ENCODE assay signal across 9 cellular contexts in the genomic region with DNA sequence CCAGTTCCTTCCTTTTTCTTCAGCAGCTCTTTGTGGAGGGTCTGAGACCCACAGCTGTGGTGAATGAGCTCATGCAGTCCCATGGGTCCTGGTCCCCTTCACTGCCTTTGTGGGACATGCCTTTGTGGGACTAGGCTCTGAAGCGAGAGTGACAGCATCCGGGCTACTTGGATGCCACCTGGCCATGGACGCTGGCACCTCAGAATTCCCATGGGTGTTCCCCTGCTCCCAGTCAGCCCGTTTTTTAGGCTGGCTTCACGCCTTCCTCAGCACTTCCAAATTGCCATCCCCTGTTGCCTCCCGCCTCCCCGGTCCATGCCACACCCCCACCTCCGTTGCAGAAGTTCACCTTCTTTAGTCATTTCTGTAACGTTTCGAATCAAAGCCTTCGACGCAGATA. TPM values are rescaled to one million over a fixed set of nuclear protein-coding genes. Genes with fewer than 3 reads are reported as not detected.
DNase-seq lines count a peak whose midpoint lies in the region; ATAC-seq and TF ChIP-seq lines count a peak whose summit lies in the region.
"Had no signal": no experiment of that assay in that cellular context is flagged by ENCODE, and none has a peak within 500 bp of the region (broad histone marks: within the 10 kb centered on the region; RNA-seq: fewer than 3 reads in every experiment).

No MANE protein-coding gene starts in this region.

- H3K27me3 ChIP-seq in dorsolateral prefrontal cortex (no peaks in the 10 kb centered on the region), stomach (no peaks in the 10 kb centered on the region)
- H3K27me3 ChIP-seq: cardiac muscle cell had no signal

- TF ChIP-seq CTCF in dorsolateral prefrontal cortex (IDR thresholded peaks at IDR 0.05 in 54 of 56, conservative IDR thresholded peaks at IDR 0.05 in 2 of 56; ENCODE audit: low read depth in 1 of 56, partially characterized antibody in 56 of 56), result no peak
- no peak for TF ChIP-seq CTCF in stomach (IDR thresholded peaks at IDR 0.05)
- no peak for TF ChIP-seq CTCF in foreskin fibroblast (IDR thresholded peaks at IDR 0.05; ENCODE audit: low read depth, low read length)

- peaks cover 0 to 29% (median 17%) of the 10 kb centered on the region in 4 donors for H3K4me1 ChIP-seq in stomach

- TF ChIP-seq EP300 in stomach (IDR thresholded peaks at IDR 0.05), result no peak

- intact Hi-C loops in dorsolateral prefrontal cortex (cut with DNase I), result no loop called here
- intact Hi-C loops in stomach (cut with DNase I; ENCODE audit: low total_unique reads), result no loop called here

- no peak for TF ChIP-seq POLR2A in stomach (IDR thresholded peaks at IDR 0.05)

- WGBS in stomach, 5 donors, result 80 to 92% (median 86%) methylated on average over 11 to 12 of the region's 12 CpGs

- H3K27ac ChIP-seq in dorsolateral prefrontal cortex (peak overlapping the region in 41 of 59 donors; percentile 8 to 76 (median 50)), stomach (peak overlapping the region; percentile 8 to 70 (median 24))
- H3K27ac ChIP-seq: cardiac muscle cell had no signal

- H3K4me3 ChIP-seq in dorsolateral prefrontal cortex, result peak overlapping the region in 10 of 59 donors; percentile 1 to 23 (median 13)
- H3K4me3 ChIP-seq in stomach, result peak overlapping the region in 1 of 4 donors; percentile 20
- no peak overlapping the region for H3K4me3 ChIP-seq in foreskin fibroblast (ENCODE audit: low read depth in 1 of 2, low read length in 2 of 2)
- H3K4me3 ChIP-seq: cardiac muscle cell had no signal

- peak; percentile 35 for ATAC-seq in HG03135 (IDR thresholded peaks at IDR 0.05; ENCODE audit: unreplicated experiment)

- peaks cover under 1 to 34% (median 23%) of the 10 kb centered on the region in 4 donors for H3K36me3 ChIP-seq in stomach
- H3K36me3 ChIP-seq: cardiac muscle cell had no signal

- no peaks in the 10 kb centered on the region for H3K9me3 ChIP-seq in stomach

- DNase-seq in activated naive CD4-positive, alpha-beta T cell treated with Interleukin-2 at 50 U/mL for 16 hours, result peak; percentile 23
- no peak for DNase-seq in activated naive CD4-positive, alpha-beta T cell (lab: John Stamatoyannopoulos, UW)
- no peak for DNase-seq in dorsolateral prefrontal cortex
- DNase-seq in stomach, result no peak
- DNase-seq in foreskin fibroblast, result no peak
- DNase-seq in iPS-NIHi7 (ENCODE audit: extremely low spot score), result no peak
- no peak for DNase-seq in effector CD4-positive, alpha-beta T cell

RNA-seq across cellular contexts. Expression of gene RAMACL, which starts 45.1 kb away (rescaled TPM):
- 10 to 100 TPM in 10 of 120 experiments, 1 to 10 TPM in 110; 1.7 to 13.4 (median 7.1) TPM for total RNA-seq in dorsolateral prefrontal cortex
- total RNA-seq in stomach, result 1 to 10 TPM in 3 of 5 donors, not detected in 2; 3.5 to 9.0 (median 5.5) TPM
- polyA plus RNA-seq in stomach, result under 1 TPM in 2 of 3 donors, not detected in 1; 0.25 to 0.46 TPM
